ENCODE assay signal across 20 cellular contexts in genomic region chr3:166484470-166484869, GRCh38.
DNase-seq lines count a peak whose midpoint lies in the region; ATAC-seq, FAIRE-seq and TF ChIP-seq lines count a peak whose summit lies in the region.
"Had no signal": no experiment of that assay in that cellular context is flagged by ENCODE, and none has a peak within 500 bp of the region (broad histone marks: within the 10 kb centered on the region; RNA-seq: fewer than 3 reads in every experiment).

No MANE protein-coding gene starts in this region.

- CTCF ChIA-PET in HepG2 (lab: Yijun Ruan, JAX; ENCODE audit: low intra/inter-chr PET ratio, low total read pairs) (no interaction called here), WTC11 (lab: Charles Lee) (interaction anchor here (1.2 kb wide), 1 partner anchor 353 kb away, joined by 3 read pairs; no protein-coding TSS in a partner anchor)

- H3K4me3 ChIP-seq in HepG2 (replicated peaks in 1 of 3; ENCODE audit: insufficient read depth in 1 of 3, low read depth in 2 of 3, low read length in 3 of 3) (no peak overlapping the region), right lobe of liver (no peak overlapping the region)
- H3K4me3 ChIP-seq: A549, GM23248, HAP-1 had no signal

- in situ Hi-C loops in HepG2 (cut with HindIII; ENCODE audit: extremely low pct_ligation_motif_present, low pct_unique_long_range_greater_than_20kb), result no loop called here

- H3K9me3 ChIP-seq in HepG2 (ENCODE audit: low read length), result no peaks in the 10 kb centered on the region
- H3K9me3 ChIP-seq in right lobe of liver, result no peaks in the 10 kb centered on the region
- H3K9me3 ChIP-seq: A549, HAP-1 had no signal

- no peaks in the 10 kb centered on the region for H3K27me3 Mint-ChIP-seq in WTC11 (ENCODE audit: low read depth)
- H3K27me3 Mint-ChIP-seq: CD4-positive, alpha-beta T cell had no signal

- TF ChIP-seq EP300 in HepG2 (IDR thresholded peaks at IDR 0.05; ENCODE audit: low read depth in 2 of 2, low read length in 2 of 2), result no peak
- TF ChIP-seq EP300 in HepG2 (CRISPR knock-in tag; IDR thresholded peaks at IDR 0.05; ENCODE audit: borderline replicate concordance), result no peak

- TF ChIP-seq RAD21 in HepG2 (CRISPR knock-in tag; IDR thresholded peaks at IDR 0.05), result no peak

- BruUV-seq in HepG2 (replicated peaks; lab: Mats Ljungman, UMichigan), result no TSS peak

- FAIRE-seq in HepG2 (lab: Jason Lieb, UNC), result no peak
- FAIRE-seq: A549, GM12892, GM18507 had no signal

- 0 out of 2 replicates have a peak, but pooled peaks cover 3% of the 10 kb centered on the region for H3K4me1 Mint-ChIP-seq in WTC11

- no peaks in the 10 kb centered on the region for H4K20me1 ChIP-seq in HepG2 (ENCODE audit: insufficient read depth, low read length)

- ATAC-seq in HepG2 (no peak), right lobe of liver (no peak), WTC11 (no peak), HG03108 (IDR thresholded peaks at IDR 0.05; ENCODE audit: unreplicated experiment) (no peak)
- ATAC-seq: A549 had no signal

- H3K27ac Mint-ChIP-seq in WTC11, result no peak overlapping the region
- H3K27ac Mint-ChIP-seq: CD4-positive, alpha-beta T cell had no signal

- POLR2A ChIA-PET in HepG2 (lab: Yijun Ruan, JAX), result no interaction called here
- POLR2A ChIA-PET in WTC11 (lab: Charles Lee), result no interaction called here

- H3K79me2 ChIP-seq in HepG2 (ENCODE audit: insufficient read depth, low read length), result no peaks in the 10 kb centered on the region

- no peak overlapping the region for H3K4me2 ChIP-seq in HepG2 (ENCODE audit: low read depth, low read length)
- H3K4me2 ChIP-seq: A549 had no signal

- no peak overlapping the region for H2AFZ ChIP-seq in HepG2 (ENCODE audit: low read length)
- H2AFZ ChIP-seq: GM23248 had no signal

- intact Hi-C loops in HepG2 (cut with micrococcal nuclease; ENCODE audit: unreplicated experiment) (no loop called here), right lobe of liver (cut with DNase I) (no loop called here)

- TF ChIP-seq POLR2A in HepG2 (IDR thresholded peaks at IDR 0.05; ENCODE audit: insufficient read depth in 1 of 2, low read depth in 2 of 2, low read length in 2 of 2), result no peak
- no peak for TF ChIP-seq POLR2A in right lobe of liver (IDR thresholded peaks at IDR 0.05)

- no peaks in the 10 kb centered on the region for H3K36me3 Mint-ChIP-seq in WTC11

- 17% methylated on average over 3 of the region's 3 CpGs for WGBS in HepG2 (ENCODE audit: low lambda C conversion rate)
- WGBS in right lobe of liver (ENCODE audit: insufficient coverage, low coverage, low lambda C conversion rate, missing lambda C conversion rate), result 37% methylated on average over 3 of the region's 3 CpGs

- H3K36me3 ChIP-seq in HepG2 (replicated peaks in 1 of 2; ENCODE audit: control insufficient read depth in 1 of 2, insufficient read depth in 2 of 2, low read length in 2 of 2) (no peaks in the 10 kb centered on the region), right lobe of liver (no peaks in the 10 kb centered on the region)
- H3K36me3 ChIP-seq: HAP-1 had no signal

- TF ChIP-seq CTCF in HepG2 (CRISPR knock-in tag; IDR thresholded peaks at IDR 0.05) (no peak), right lobe of liver (IDR thresholded peaks at IDR 0.05) (no peak), WTC11 (IDR thresholded peaks at IDR 0.05) (no peak)

- no peaks in the 10 kb centered on the region for H3K4me1 ChIP-seq in HepG2 (ENCODE audit: insufficient read depth, low read length)
- H3K4me1 ChIP-seq in right lobe of liver, result no peaks in the 10 kb centered on the region
- H3K4me1 ChIP-seq: A549, HAP-1 had no signal

- no peak overlapping the region for H3K4me3 Mint-ChIP-seq in WTC11
- H3K4me3 Mint-ChIP-seq: CD4-positive, alpha-beta T cell had no signal

- H3K27ac ChIP-seq in HepG2 (ENCODE audit: extremely low read length, insufficient read depth, low read length), result no peak overlapping the region
- no peak overlapping the region for H3K27ac ChIP-seq in right lobe of liver
- H3K27ac ChIP-seq: 22Rv1, A549, C4-2B, GM23248 had no signal

- H3K9me3 Mint-ChIP-seq in WTC11, result peaks cover 6% of the 10 kb centered on the region; the same call in 1 of the 2 replicates

- no peak for DNase-seq in HepG2 (ENCODE audit: low spot score)
- no peak for DNase-seq in right lobe of liver
- DNase-seq in NCI-H69 (lab: John Stamatoyannopoulos, UW), result peak; percentile 85
- peak; percentile 29 for DNase-seq in foreskin melanocyte
- no peak for DNase-seq in WTC11 (ENCODE audit: low spot score)
- DNase-seq in activated naive CD4-positive, alpha-beta T cell treated with anti-CD3 and anti-CD28 coated beads, Interleukin-2, amount 50 U/mL, for 16 hours, result no peak
- DNase-seq: AML-193; CD4-positive, alpha-beta T cell; DMS153; DMS79; GDM1; GM23248; KBM-7 had no signal

- no peak overlapping the region for H3K9ac ChIP-seq in HepG2 (ENCODE audit: insufficient read depth, low read depth, low read length)
- H3K9ac ChIP-seq: GM23248 had no signal

- H3K27me3 ChIP-seq in HepG2 (ENCODE audit: control insufficient read depth in 1 of 2, insufficient read depth in 2 of 2, low read length in 2 of 2), result no peaks in the 10 kb centered on the region
- no peaks in the 10 kb centered on the region for H3K27me3 ChIP-seq in right lobe of liver

TF ChIP-seq in HepG2, 621 proteins besides CTCF, POLR2A, EP300 and RAD21:
- TF ChIP-seq ATF7 (IDR thresholded peaks at IDR 0.05), result peak; percentile 86
- TF ChIP-seq ATF7 (CRISPR knock-in tag; IDR thresholded peaks at IDR 0.05), result no peak
- no peak for TF ChIP-seq HHEX (CRISPR knock-in tag; IDR thresholded peaks at IDR 0.05)

TF ChIP-seq in WTC11, 78 proteins besides CTCF, POLR2A, EP300 and RAD21 (continues in another document):
- TF ChIP-seq ZNF425 (CRISPR knock-in tag; conservative IDR thresholded peaks at IDR 0.05) (no peak), ARID4B (CRISPR knock-in tag; IDR thresholded peaks at IDR 0.05; ENCODE audit: borderline replicate concordance) (no peak), ZBTB21 (CRISPR knock-in tag; IDR thresholded peaks at IDR 0.05; ENCODE audit: borderline replicate concordance) (no peak), KAT7 (CRISPR knock-in tag; IDR thresholded peaks at IDR 0.05; ENCODE audit: borderline replicate concordance) (no peak), GTF2I (CRISPR knock-in tag; conservative IDR thresholded peaks at IDR 0.05) (no peak), NR2C2 (CRISPR knock-in tag; IDR thresholded peaks at IDR 0.05) (no peak)

Comparison
In these comparisons a context has a peak if more than half of its experiments do, and no peak if none do; other contexts are left out.
1. DNase-seq: peak in NCI-H69 (single experiment) and foreskin melanocyte (single experiment); none in HepG2 (single experiment), right lobe of liver (0 of 3), WTC11 (single experiment) and activated naive CD4-positive, alpha-beta T cell treated with anti-CD3 and anti-CD28 coated beads, Interleukin-2, amount 50 U/mL, for 16 hours (single experiment).